Comparison of ENCODE assay signal across 23 cellular contexts in genomic region chr12:116650585-116650984, GRCh38.
DNase-seq lines count a peak whose midpoint lies in the region; ATAC-seq, FAIRE-seq and TF ChIP-seq lines count a peak whose summit lies in the region.
"Had no signal": no experiment of that assay in that cellular context is flagged by ENCODE, and none has a peak within 500 bp of the region (broad histone marks: within the 10 kb centered on the region; RNA-seq: fewer than 3 reads in every experiment).

No MANE protein-coding gene starts in this region.

- ATAC-seq in HepG2 (no peak), right lobe of liver (no peak)
- ATAC-seq: GM23338, K562 had no signal

- H3K4me3 ChIP-seq in HepG2 (replicated peaks in 1 of 3; ENCODE audit: insufficient read depth in 1 of 3, low read depth in 2 of 3, low read length in 3 of 3) = no peak overlapping the region
- no peak overlapping the region for H3K4me3 ChIP-seq in right lobe of liver
- no peak overlapping the region for H3K4me3 ChIP-seq in brain microvascular endothelial cell (ENCODE audit: low read depth, low read length)
- H3K4me3 ChIP-seq: GM23338, K562 had no signal

- H3K27ac ChIP-seq in HepG2 (ENCODE audit: extremely low read length, insufficient read depth, low read length) (no peak overlapping the region), right lobe of liver (no peak overlapping the region), brain microvascular endothelial cell (no peak overlapping the region)

- POLR2A ChIA-PET in HepG2 (lab: Yijun Ruan, JAX) = no interaction called here

- H3K4me1 ChIP-seq in HepG2 (ENCODE audit: insufficient read depth, low read length) (peaks cover 9% of the 10 kb centered on the region), right lobe of liver (no peaks in the 10 kb centered on the region)
- H3K4me1 ChIP-seq: Caco-2 had no signal

- in situ Hi-C loops in HepG2 (cut with HindIII; ENCODE audit: extremely low pct_ligation_motif_present, low pct_unique_long_range_greater_than_20kb) (no loop called here), KBM-7 (cut with MboI; ENCODE audit: low pct_unique_long_range_greater_than_20kb, low sequenced_read_pairs) (no loop called here), brain microvascular endothelial cell (cut with HindIII; ENCODE audit: low pct_ligation_motif_present, low sequenced_read_pairs) (no loop called here)

- H3K9me3 ChIP-seq in HepG2 (ENCODE audit: low read length) = no peaks in the 10 kb centered on the region
- no peaks in the 10 kb centered on the region for H3K9me3 ChIP-seq in right lobe of liver
- H3K9me3 ChIP-seq: BE2C, Caco-2 had no signal

- H3K9ac ChIP-seq in HepG2 (ENCODE audit: insufficient read depth, low read depth, low read length) = no peak overlapping the region

- TF ChIP-seq RAD21 in HepG2 (CRISPR knock-in tag; IDR thresholded peaks at IDR 0.05) = no peak

- CTCF ChIA-PET in HepG2 (lab: Yijun Ruan, JAX; ENCODE audit: low intra/inter-chr PET ratio, low total read pairs) = no interaction called here

- TF ChIP-seq CTCF in HepG2 (CRISPR knock-in tag; IDR thresholded peaks at IDR 0.05) (no peak), right lobe of liver (IDR thresholded peaks at IDR 0.05) (no peak), brain microvascular endothelial cell (IDR thresholded peaks at IDR 0.05; ENCODE audit: low read depth, low read length, missing control alignments) (no peak)

- FAIRE-seq in HepG2 (lab: Jason Lieb, UNC) = no peak
- FAIRE-seq: D721Med, GM12892, GM18507, H54, HTR-8/SVneo, K562 had no signal

- H3K4me2 ChIP-seq in HepG2 (ENCODE audit: low read depth, low read length) = 0 out of 2 replicates have a peak overlapping the region, but pooled peaks have one; percentile 2
- H3K4me2 ChIP-seq: GM23338 had no signal

- H3K27me3 ChIP-seq in HepG2 (ENCODE audit: control insufficient read depth in 1 of 2, insufficient read depth in 2 of 2, low read length in 2 of 2) (peaks cover 1 to 28% of the 10 kb centered on the region in 2 experiments; a peak in 4 of 5 replicates), right lobe of liver (no peaks in the 10 kb centered on the region), brain microvascular endothelial cell (replicated peaks) (no peaks in the 10 kb centered on the region)

- no TSS peak for BruUV-seq in HepG2 (replicated peaks; lab: Mats Ljungman, UMichigan)

- intact Hi-C loops in HepG2 (cut with micrococcal nuclease; ENCODE audit: unreplicated experiment) = no loop called here
- intact Hi-C loops in right lobe of liver (cut with DNase I) = no loop called here

- TF ChIP-seq EP300 in HepG2 (IDR thresholded peaks at IDR 0.05; ENCODE audit: low read depth in 2 of 2, low read length in 2 of 2) (no peak), HepG2 (CRISPR knock-in tag; IDR thresholded peaks at IDR 0.05; ENCODE audit: borderline replicate concordance) (no peak)

- WGBS in HepG2 (ENCODE audit: low lambda C conversion rate) = 91% methylated on average over 6 of the region's 6 CpGs
- WGBS in right lobe of liver (ENCODE audit: insufficient coverage, low coverage, low lambda C conversion rate, missing lambda C conversion rate) = 88% methylated on average over 5 of the region's 6 CpGs

- no peaks in the 10 kb centered on the region for H3K36me3 ChIP-seq in HepG2 (replicated peaks in 1 of 2; ENCODE audit: control insufficient read depth in 1 of 2, insufficient read depth in 2 of 2, low read length in 2 of 2)
- no peaks in the 10 kb centered on the region for H3K36me3 ChIP-seq in right lobe of liver
- H3K36me3 ChIP-seq in brain microvascular endothelial cell (replicated peaks) = no peaks in the 10 kb centered on the region
- H3K36me3 ChIP-seq: BE2C had no signal

- DNase-seq in HepG2 (ENCODE audit: low spot score) (no peak), right lobe of liver (no peak), KBM-7 (peak; percentile 67), brain microvascular endothelial cell (peak; percentile 25), HuH-7 (ENCODE audit: low spot score) (no peak)
- DNase-seq in activated CD4-positive, alpha-beta T cell treated with anti-CD3 and anti-CD28 coated beads for 4 hours = no peak
- no peak for DNase-seq in activated CD8-positive, alpha-beta memory T cell treated with anti-CD3 and anti-CD28 coated beads for 24 hours
- DNase-seq: 8988T; ACHN; BE2C; C1 segment of cervical spinal cord; Caco-2; CD4-positive, CD25-positive, alpha-beta regulatory T cell; CD8-positive, alpha-beta memory T cell; GDM1; HCEC 1CT had no signal

- TF ChIP-seq POLR2A in HepG2 (IDR thresholded peaks at IDR 0.05; ENCODE audit: insufficient read depth in 1 of 2, low read depth in 2 of 2, low read length in 2 of 2) = no peak
- TF ChIP-seq POLR2A in right lobe of liver (IDR thresholded peaks at IDR 0.05) = no peak

- H2AFZ ChIP-seq in HepG2 (ENCODE audit: low read length) = no peak overlapping the region
- H2AFZ ChIP-seq: GM23338 had no signal

- no peaks in the 10 kb centered on the region for H4K20me1 ChIP-seq in HepG2 (ENCODE audit: insufficient read depth, low read length)

- no peaks in the 10 kb centered on the region for H3K79me2 ChIP-seq in HepG2 (ENCODE audit: insufficient read depth, low read length)

TF ChIP-seq in HepG2, 621 proteins besides CTCF, POLR2A, EP300 and RAD21:
- no peak for TF ChIP-seq YEATS4 (CRISPR knock-in tag; IDR thresholded peaks at IDR 0.05; ENCODE audit: borderline replicate concordance)
- TF ChIP-seq RBFOX2 (IDR thresholded peaks at IDR 0.05; ENCODE audit: low read depth, low read length) = no peak
- TF ChIP-seq, protein P1, sequence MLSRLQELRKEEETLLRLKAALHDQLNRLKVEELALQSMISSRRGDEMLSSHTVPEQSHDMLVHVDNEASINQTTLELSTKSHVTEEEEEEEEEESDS (CRISPR knock-in tag; IDR thresholded peaks at IDR 0.05; ENCODE audit: borderline replicate concordance) = no peak
- no peak for TF ChIP-seq ZNF724P (CRISPR knock-in tag; IDR thresholded peaks at IDR 0.05; ENCODE audit: borderline replicate concordance)
- TF ChIP-seq BATF2 (CRISPR knock-in tag; IDR thresholded peaks at IDR 0.05) = no peak
- TF ChIP-seq ZNF776 (CRISPR knock-in tag; IDR thresholded peaks at IDR 0.05) = no peak

Comparison
In these comparisons a context has a peak if more than half of its experiments do, and no peak if none do; other contexts are left out.
1. DNase-seq: peak in KBM-7 (single experiment) and brain microvascular endothelial cell (single experiment); none in HepG2 (single experiment), right lobe of liver (0 of 3), activated CD4-positive, alpha-beta T cell treated with anti-CD3 and anti-CD28 coated beads for 4 hours (0 of 2), HuH-7 (single experiment) and activated CD8-positive, alpha-beta memory T cell treated with anti-CD3 and anti-CD28 coated beads for 24 hours (single experiment).